In genomic region chrX:70434352-70434866, GRCh38 we compare ENCODE assay signal across 1 cellular context.
A peak's percentile ranks its signal among the peaks of the same experiment; 100 is the strongest.
TF ChIP-seq lines count a peak whose summit lies in the region.

No MANE protein-coding gene starts in this region.

TF ChIP-seq in K562, 482 proteins besides CTCF, POLR2A, EP300 and RAD21 (continued from another document and continues in another):
- TF ChIP-seq ZBTB40 (IDR thresholded peaks at IDR 0.05), result peak; percentile 81
- no peak for TF ChIP-seq ZBTB40 (CRISPR knock-in tag; IDR thresholded peaks at IDR 0.05)
- TF ChIP-seq SRSF1 (IDR thresholded peaks at IDR 0.05; ENCODE audit: low read depth, low read length), result no peak
- TF ChIP-seq ZNF445 (CRISPR knock-in tag; IDR thresholded peaks at IDR 0.05; ENCODE audit: low read depth), result no peak
- no peak for TF ChIP-seq SIN3B (IDR thresholded peaks at IDR 0.05; ENCODE audit: low read depth)
- 0 out of 2 replicates have a peak, but pooled peaks have one; percentile 3 for TF ChIP-seq TFAP4 (CRISPR knock-in tag; IDR thresholded peaks at IDR 0.05; ENCODE audit: borderline replicate concordance)
- TF ChIP-seq EGR1 (conservative IDR thresholded peaks at IDR 0.05), result peak; percentile 66
- peak; percentile 73 to 76 for TF ChIP-seq NRF1 (conservative IDR thresholded peaks at IDR 0.05 in 1 of 2, IDR thresholded peaks at IDR 0.05 in 1 of 2)
- no peak for TF ChIP-seq MYC (IDR thresholded peaks at IDR 0.05; ENCODE audit: low read depth, low read length)
- TF ChIP-seq MYC (CRISPR knock-in tag; IDR thresholded peaks at IDR 0.05; ENCODE audit: borderline replicate concordance, low read depth), result no peak
- TF ChIP-seq STAT5A (IDR thresholded peaks at IDR 0.05; ENCODE audit: borderline replicate concordance, low read length), result no peak
- no peak for TF ChIP-seq ZNF282 (CRISPR knock-in tag; IDR thresholded peaks at IDR 0.05)
- no peak for TF ChIP-seq IRF1 (CRISPR knock-in tag; IDR thresholded peaks at IDR 0.05; ENCODE audit: borderline replicate concordance)
- no peak for TF ChIP-seq ZNF184 (CRISPR knock-in tag; IDR thresholded peaks at IDR 0.05)
- no peak for TF ChIP-seq PYGO2 (tag; IDR thresholded peaks at IDR 0.05)
- no peak for TF ChIP-seq MBD1 (CRISPR knock-in tag; IDR thresholded peaks at IDR 0.05)
- no peak for TF ChIP-seq RBM25 (IDR thresholded peaks at IDR 0.05; ENCODE audit: low read depth, low read length, severe bottlenecking)
- no peak for TF ChIP-seq ZNF408 (CRISPR knock-in tag; IDR thresholded peaks at IDR 0.05; ENCODE audit: low read depth)
- no peak for TF ChIP-seq CBFA2T2 (conservative IDR thresholded peaks at IDR 0.05)
- no peak for TF ChIP-seq ZNF655 (CRISPR knock-in tag; IDR thresholded peaks at IDR 0.05)
- no peak for TF ChIP-seq RBM34 (IDR thresholded peaks at IDR 0.05; ENCODE audit: borderline replicate concordance, insufficient read depth, low read length)
- TF ChIP-seq HNRNPH1 (optimal IDR thresholded peaks at IDR 0.05; ENCODE audit: low read depth, low read length), result no peak
- no peak for TF ChIP-seq CXXC5 (CRISPR knock-in tag; IDR thresholded peaks at IDR 0.05)
- TF ChIP-seq AFF1 (IDR thresholded peaks at IDR 0.05; ENCODE audit: low read depth in 1 of 2, partially characterized antibody in 2 of 2), result no peak
- no peak for TF ChIP-seq ZNF76 (CRISPR knock-in tag; IDR thresholded peaks at IDR 0.05; ENCODE audit: borderline replicate concordance)
- TF ChIP-seq ZNF224 (CRISPR knock-in tag; IDR thresholded peaks at IDR 0.05), result no peak
- no peak for TF ChIP-seq PTRF (tag; IDR thresholded peaks at IDR 0.05)
- peak; percentile 32 for TF ChIP-seq HNRNPLL (IDR thresholded peaks at IDR 0.05; ENCODE audit: low read depth, low read length, poor library complexity, severe bottlenecking)
- TF ChIP-seq CBFA2T3 (IDR thresholded peaks at IDR 0.05), result no peak
- no peak for TF ChIP-seq KHSRP (IDR thresholded peaks at IDR 0.05)
- no peak for TF ChIP-seq POLR2B (IDR thresholded peaks at IDR 0.05; ENCODE audit: low read depth, partially characterized antibody)
- 0 out of 4 replicates have a peak, but pooled peaks of 1 of the 2 experiments have one; percentile 7 for TF ChIP-seq MNT (conservative IDR thresholded peaks at IDR 0.05)
- TF ChIP-seq MAZ (CRISPR knock-in tag; conservative IDR thresholded peaks at IDR 0.05 in 1 of 2, IDR thresholded peaks at IDR 0.05 in 1 of 2), result peak in 1 of 2 experiments; percentile 39; a peak in 1 of 4 replicates
- no peak for TF ChIP-seq ZSCAN29 (IDR thresholded peaks at IDR 0.05)
- no peak for TF ChIP-seq SOX6 (IDR thresholded peaks at IDR 0.05)
- TF ChIP-seq HCFC1 (IDR thresholded peaks at IDR 0.05; ENCODE audit: low read depth, low read length), result peak; percentile 84
- TF ChIP-seq BMI1 (IDR thresholded peaks at IDR 0.05; ENCODE audit: low read length), result no peak
- no peak for TF ChIP-seq ESRRA (IDR thresholded peaks at IDR 0.05; ENCODE audit: borderline replicate concordance, low read depth)
- no peak for TF ChIP-seq ZNF395 (CRISPR knock-in tag; IDR thresholded peaks at IDR 0.05)
